Comparison of ENCODE assay signal across 19 cellular contexts in the genomic region with DNA sequence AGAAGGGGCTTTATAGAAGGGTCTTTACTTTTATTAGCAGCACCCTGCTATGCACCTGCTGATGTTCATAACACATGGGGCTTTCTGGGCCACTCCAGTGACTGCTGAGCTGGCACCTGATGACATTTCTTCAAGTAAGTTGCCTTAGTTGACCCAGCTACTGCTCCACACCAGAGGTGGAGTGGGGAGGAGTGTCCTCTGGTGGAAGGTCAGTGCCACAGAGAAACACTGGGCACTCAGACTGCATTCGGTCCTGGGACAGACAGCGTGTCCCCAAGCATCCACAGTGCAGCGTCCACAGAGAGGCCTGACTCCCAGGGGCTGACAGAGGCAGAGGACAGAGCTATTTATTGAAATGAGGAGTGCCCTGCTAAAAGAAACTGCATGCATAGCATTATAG.
DNase-seq lines count a peak whose midpoint lies in the region; ATAC-seq and TF ChIP-seq lines count a peak whose summit lies in the region.
"Had no signal": no experiment of that assay in that cellular context is flagged by ENCODE, and none has a peak within 500 bp of the region (broad histone marks: within the 10 kb centered on the region; RNA-seq: fewer than 3 reads in every experiment).

No MANE protein-coding gene starts in this region.

- no peaks in the 10 kb centered on the region for H3K9me3 Mint-ChIP-seq in GM23338
- H3K9me3 Mint-ChIP-seq in activated T-cell treated with anti-CD3 and anti-CD28 coated beads, Interleukin-2, amount 50 U/mL, for 4 hours, result no peaks in the 10 kb centered on the region
- H3K9me3 Mint-ChIP-seq in naive thymus-derived CD8-positive, alpha-beta T cell, result no peaks in the 10 kb centered on the region
- H3K9me3 Mint-ChIP-seq: CD4-positive, CD25-positive, alpha-beta regulatory T cell; CD8-positive, alpha-beta memory T cell had no signal

- H3K4me1 ChIP-seq in GM23338 (ENCODE audit: insufficient read depth) (peaks cover 25% of the 10 kb centered on the region), RWPE2 (ENCODE audit: insufficient read depth, poor library complexity, severe bottlenecking) (no peaks in the 10 kb centered on the region), body of pancreas (peaks cover 5% of the 10 kb centered on the region), HAP-1 (no peaks in the 10 kb centered on the region)
- H3K4me1 ChIP-seq: BE2C had no signal

- H3K4me3 ChIP-seq in GM23338 (no peak overlapping the region), RWPE2 (ENCODE audit: severe bottlenecking) (no peak overlapping the region), kidney epithelial cell (ENCODE audit: low read depth, low read length) (no peak overlapping the region), body of pancreas (no peak overlapping the region), HAP-1 (no peak overlapping the region)

- H3K27me3 ChIP-seq in GM23338 (ENCODE audit: insufficient read depth), result no peaks in the 10 kb centered on the region
- peaks cover 27% of the 10 kb centered on the region for H3K27me3 ChIP-seq in RWPE2 (ENCODE audit: insufficient read depth, poor library complexity, severe bottlenecking)
- no peaks in the 10 kb centered on the region for H3K27me3 ChIP-seq in kidney epithelial cell (ENCODE audit: control insufficient read depth, insufficient read depth, low read length)
- no peaks in the 10 kb centered on the region for H3K27me3 ChIP-seq in body of pancreas
- H3K27me3 ChIP-seq in HAP-1 (ENCODE audit: low read depth), result no peaks in the 10 kb centered on the region
- H3K27me3 ChIP-seq: BE2C had no signal

- no peaks in the 10 kb centered on the region for H3F3A ChIP-seq in GM23338 (replicated peaks; ENCODE audit: low read depth)

- H3K36me3 ChIP-seq in GM23338 (ENCODE audit: insufficient read depth) (no peaks in the 10 kb centered on the region), RWPE2 (ENCODE audit: low read depth) (no peaks in the 10 kb centered on the region), kidney epithelial cell (ENCODE audit: control insufficient read depth, insufficient read depth, low read length) (no peaks in the 10 kb centered on the region), body of pancreas (replicated peaks in 1 of 2; ENCODE audit: insufficient read depth in 1 of 2, low read depth in 2 of 2) (no peaks in the 10 kb centered on the region), HAP-1 (replicated peaks) (no peaks in the 10 kb centered on the region)
- H3K36me3 ChIP-seq: BE2C had no signal

- H3K27ac ChIP-seq in GM23338 (ENCODE audit: low read depth), result no peak overlapping the region
- no peak overlapping the region for H3K27ac ChIP-seq in RWPE2 (ENCODE audit: poor library complexity, severe bottlenecking)
- no peak overlapping the region for H3K27ac ChIP-seq in body of pancreas

- H3K4me1 Mint-ChIP-seq in GM23338, result peaks cover 70% of the 10 kb centered on the region
- H3K4me1 Mint-ChIP-seq in activated T-cell treated with anti-CD3 and anti-CD28 coated beads, Interleukin-2, amount 50 U/mL, for 4 hours (ENCODE audit: low read depth), result no peaks in the 10 kb centered on the region
- no peaks in the 10 kb centered on the region for H3K4me1 Mint-ChIP-seq in naive thymus-derived CD8-positive, alpha-beta T cell
- H3K4me1 Mint-ChIP-seq: CD4-positive, CD25-positive, alpha-beta regulatory T cell; CD8-positive, alpha-beta memory T cell had no signal

- no peak for TF ChIP-seq POLR2A in body of pancreas (IDR thresholded peaks at IDR 0.05)

- POLR2A ChIA-PET in naive thymus-derived CD8-positive, alpha-beta T cell (lab: Charles Lee), result no interaction called here

- H3K4me2 ChIP-seq in GM23338, result no peak overlapping the region

- peaks cover 12% of the 10 kb centered on the region for H3K27me3 Mint-ChIP-seq in GM23338 (ENCODE audit: insufficient read depth, low read depth, poor library complexity)
- H3K27me3 Mint-ChIP-seq in activated T-cell treated with anti-CD3 and anti-CD28 coated beads, Interleukin-2, amount 50 U/mL, for 4 hours (ENCODE audit: low read depth), result peaks cover 5% of the 10 kb centered on the region
- peaks cover 0 to 15% (median 4%) of the 10 kb centered on the region in 5 donors for H3K27me3 Mint-ChIP-seq in naive thymus-derived CD8-positive, alpha-beta T cell
- H3K27me3 Mint-ChIP-seq: CD4-positive, CD25-positive, alpha-beta regulatory T cell had no signal

- H2AFZ ChIP-seq in GM23338, result no peak overlapping the region

- 69 to 97% methylated on average over 3 of the region's 3 CpGs for WGBS in body of pancreas, 2 donors

- H3K9me3 ChIP-seq in RWPE2 (ENCODE audit: severe bottlenecking) (no peaks in the 10 kb centered on the region), body of pancreas (no peaks in the 10 kb centered on the region), HAP-1 (no peaks in the 10 kb centered on the region)
- H3K9me3 ChIP-seq: BE2C had no signal

- TF ChIP-seq CTCF in GM12874 (IDR thresholded peaks at IDR 0.05; ENCODE audit: insufficient read depth, low read depth, low read length) (peak; percentile 1; the same call in 1 of the 2 replicates), GM23338 (conservative IDR thresholded peaks at IDR 0.05; ENCODE audit: low read depth in 2 of 2) (no peak), RWPE2 (IDR thresholded peaks at IDR 0.05; ENCODE audit: poor library complexity, severe bottlenecking) (no peak), kidney epithelial cell (IDR thresholded peaks at IDR 0.05; ENCODE audit: insufficient read depth, low read length, poor library complexity, severe bottlenecking) (peak; percentile 2), body of pancreas (IDR thresholded peaks at IDR 0.05) (no peak)

- no peaks in the 10 kb centered on the region for H3K9me2 ChIP-seq in GM23338 (ENCODE audit: insufficient read depth)

- H3K27ac Mint-ChIP-seq in GM23338, result peak overlapping the region; percentile 60; the same call in 1 of the 2 replicates
- peak overlapping the region in 1 of 10 donors; percentile 79 for H3K27ac Mint-ChIP-seq in naive thymus-derived CD8-positive, alpha-beta T cell
- H3K27ac Mint-ChIP-seq: CD4-positive, CD25-positive, alpha-beta regulatory T cell had no signal

- no peaks in the 10 kb centered on the region for H3K79me2 ChIP-seq in GM23338 (replicated peaks; ENCODE audit: insufficient read depth)

- H3K36me3 Mint-ChIP-seq in GM23338 (ENCODE audit: low read depth), result no peaks in the 10 kb centered on the region
- H3K36me3 Mint-ChIP-seq in activated T-cell treated with anti-CD3 and anti-CD28 coated beads, Interleukin-2, amount 50 U/mL, for 4 hours (ENCODE audit: insufficient read depth), result no peaks in the 10 kb centered on the region
- H3K36me3 Mint-ChIP-seq in naive thymus-derived CD8-positive, alpha-beta T cell, result no peaks in the 10 kb centered on the region
- H3K36me3 Mint-ChIP-seq: CD4-positive, CD25-positive, alpha-beta regulatory T cell; CD8-positive, alpha-beta memory T cell had no signal

- intact Hi-C loops in body of pancreas (cut with DNase I), result no loop called here

- DNase-seq in GM23338 (ENCODE audit: low spot score), result no peak
- no peak for DNase-seq in RWPE2 (ENCODE audit: low spot score)
- no peak for DNase-seq in kidney epithelial cell (ENCODE audit: low read depth)
- DNase-seq in body of pancreas, result no peak
- no peak for DNase-seq in HAP-1 (ENCODE audit: low spot score in 2 of 2)
- DNase-seq in activated T-cell treated with anti-CD3 and anti-CD28 coated beads, Interleukin-2, amount 50 U/mL, for 4 hours, result no peak
- no peak for DNase-seq in naive thymus-derived CD8-positive, alpha-beta T cell
- DNase-seq: ACHN; BE2C; C1 segment of cervical spinal cord; CD4-positive, CD25-positive, alpha-beta regulatory T cell; CD8-positive, alpha-beta memory T cell; COR-L47; DMS 273 treated with DMSO at 0.1 percent for 48 hours; DMS53; DND-41; KG1 had no signal

- in situ Hi-C loops in HAP-1 (cut with MboI; ENCODE audit: low sequenced_read_pairs), result no loop called here

- no peak overlapping the region for H3K4me3 Mint-ChIP-seq in GM23338
- H3K4me3 Mint-ChIP-seq in activated T-cell treated with anti-CD3 and anti-CD28 coated beads, Interleukin-2, amount 50 U/mL, for 4 hours, result no peak overlapping the region
- no peak overlapping the region for H3K4me3 Mint-ChIP-seq in naive thymus-derived CD8-positive, alpha-beta T cell
- H3K4me3 Mint-ChIP-seq: CD4-positive, CD25-positive, alpha-beta regulatory T cell had no signal

- no peaks in the 10 kb centered on the region for H4K20me1 ChIP-seq in GM23338 (replicated peaks; ENCODE audit: insufficient read depth)

- ATAC-seq in GM23338, result no peak
- peak; percentile 18; the same call in 2 of the 3 replicates for ATAC-seq in RWPE2 (ENCODE audit: low read depth)
- ATAC-seq in body of pancreas, result no peak
- ATAC-seq in activated T-cell treated with anti-CD3 and anti-CD28 coated beads, Interleukin-2, amount 50 U/mL, for 4 hours, result no peak
- no peak for ATAC-seq in naive thymus-derived CD8-positive, alpha-beta T cell
- ATAC-seq: HepG2 had no signal

TF ChIP-seq in GM23338, 12 proteins besides CTCF, POLR2A, EP300 and RAD21:
- TF ChIP-seq STAT1 (IDR thresholded peaks at IDR 0.05; ENCODE audit: unreplicated experiment) (no peak), POLR2AphosphoS5 (IDR thresholded peaks at IDR 0.05; ENCODE audit: low read depth) (no peak), CREB1 (CRISPR knock-in tag; IDR thresholded peaks at IDR 0.05; ENCODE audit: low read depth) (no peak)
- TF ChIP-seq, protein P1, sequence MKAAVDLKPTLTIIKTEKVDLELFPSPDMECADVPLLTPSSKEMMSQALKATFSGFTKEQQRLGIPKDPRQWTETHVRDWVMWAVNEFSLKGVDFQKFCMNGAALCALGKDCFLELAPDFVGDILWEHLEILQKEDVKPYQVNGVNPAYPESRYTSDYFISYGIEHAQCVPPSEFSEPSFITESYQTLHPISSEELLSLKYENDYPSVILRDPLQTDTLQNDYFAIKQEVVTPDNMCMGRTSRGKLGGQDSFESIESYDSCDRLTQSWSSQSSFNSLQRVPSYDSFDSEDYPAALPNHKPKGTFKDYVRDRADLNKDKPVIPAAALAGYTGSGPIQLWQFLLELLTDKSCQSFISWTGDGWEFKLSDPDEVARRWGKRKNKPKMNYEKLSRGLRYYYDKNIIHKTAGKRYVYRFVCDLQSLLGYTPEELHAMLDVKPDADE (IDR thresholded peaks at IDR 0.05), result no peak

Comparison
In these comparisons a context has a peak if more than half of its experiments do, and no peak if none do; other contexts are left out.
1. CTCF ChIP-seq: peak in GM12874 (single experiment) and kidney epithelial cell (single experiment); none in GM23338 (0 of 2), RWPE2 (single experiment) and body of pancreas (0 of 7).